9 cellular contexts compared by ENCODE assay signal in genomic region chr15:69074011-69074842, GRCh38. TPM values are rescaled to one million over a fixed set of nuclear protein-coding genes. Genes with fewer than 3 reads are reported as not detected.
DNase-seq lines count a peak whose midpoint lies in the region; ATAC-seq, FAIRE-seq and TF ChIP-seq lines count a peak whose summit lies in the region.
"Had no signal": no experiment of that assay in that cellular context is flagged by ENCODE, and none has a peak within 500 bp of the region (broad histone marks: within the 10 kb centered on the region; RNA-seq: fewer than 3 reads in every experiment).

No MANE protein-coding gene starts in this region.

- H3K79me1 ChIP-seq in mesendoderm (ENCODE audit: low read length), result no peaks in the 10 kb centered on the region

- peak overlapping the region; percentile 54 for H2BK5ac ChIP-seq in mesendoderm (ENCODE audit: low read length)

- no peak overlapping the region for H2BK120ac ChIP-seq in mesendoderm (ENCODE audit: low read depth, low read length)

- peak overlapping the region; percentile 13 for H3K18ac ChIP-seq in mesendoderm (ENCODE audit: low read length)

- H3K4me1 ChIP-seq in HCT116 (ENCODE audit: control insufficient read depth in 1 of 2, insufficient read depth in 2 of 2, low read length in 2 of 2), result peaks cover 0 to 15% of the 10 kb centered on the region in 2 experiments; a peak in 1 of 4 replicates
- peaks cover 7% of the 10 kb centered on the region for H3K4me1 ChIP-seq in effector memory CD4-positive, alpha-beta T cell (ENCODE audit: control insufficient read depth, insufficient read depth, low read length, poor library complexity, severe bottlenecking)
- H3K4me1 ChIP-seq in mesendoderm (ENCODE audit: control insufficient read depth, low read depth, low read length), result peaks cover 4% of the 10 kb centered on the region

- H4K5ac ChIP-seq in mesendoderm (ENCODE audit: low read length), result no peak overlapping the region

- TF ChIP-seq RAD21 in HCT116 (IDR thresholded peaks at IDR 0.05; ENCODE audit: low read depth), result no peak

- WGBS in mesendoderm (ENCODE audit: extremely low coverage, insufficient coverage, low lambda C conversion rate), result no CpG with 5 or more reads among the region's 44 CpGs

- no peak overlapping the region for H3K27ac ChIP-seq in AG04450 (ENCODE audit: low read depth, low read length)
- peak overlapping the region; percentile 72 for H3K27ac ChIP-seq in HCT116 (ENCODE audit: low read depth, low read length)
- H3K27ac ChIP-seq in effector memory CD4-positive, alpha-beta T cell (ENCODE audit: insufficient read depth, low read length, poor library complexity, severe bottlenecking), result no peak overlapping the region
- no peak overlapping the region for H3K27ac ChIP-seq in mesendoderm (ENCODE audit: low read depth, low read length)
- H3K27ac ChIP-seq: epithelial cell of prostate had no signal

- no peaks in the 10 kb centered on the region for H4K20me1 ChIP-seq in HCT116 (ENCODE audit: insufficient read depth)

- peak overlapping the region; percentile 83 for H3K4me3 ChIP-seq in AG04450 (ENCODE audit: low read depth, low read length)
- peak overlapping the region; percentile 51 to 60 for H3K4me3 ChIP-seq in HCT116 (replicated peaks in 1 of 2; ENCODE audit: low read depth in 1 of 2, low read length in 2 of 2)
- peak overlapping the region; percentile 22 for H3K4me3 ChIP-seq in effector memory CD4-positive, alpha-beta T cell (ENCODE audit: insufficient read depth, low read depth, low read length, poor library complexity, severe bottlenecking)
- H3K4me3 ChIP-seq in mesendoderm (ENCODE audit: low read length), result peak overlapping the region; percentile 70

- peak overlapping the region; percentile 1 for H3K4ac ChIP-seq in mesendoderm (ENCODE audit: low read depth, low read length)

- no peak overlapping the region for H2AK5ac ChIP-seq in mesendoderm (ENCODE audit: low read length)

- H3K36me3 ChIP-seq in HCT116 (ENCODE audit: control insufficient read depth in 1 of 2, insufficient read depth in 2 of 2, low read length in 2 of 2) (no peaks in the 10 kb centered on the region), mesendoderm (ENCODE audit: control insufficient read depth, insufficient read depth, low read length) (no peaks in the 10 kb centered on the region)
- H3K36me3 ChIP-seq in effector memory CD4-positive, alpha-beta T cell (ENCODE audit: control insufficient read depth, insufficient read depth, low read length), result no peaks in the 10 kb centered on the region

- TF ChIP-seq POLR2A in HCT116 (IDR thresholded peaks at IDR 0.05; ENCODE audit: borderline replicate concordance, extremely low read depth, insufficient read depth, insufficient read length) (peak; percentile 72), GM12892 (IDR thresholded peaks at IDR 0.05; ENCODE audit: low read depth, low read length) (no peak)

- H2AFZ ChIP-seq in HCT116 (ENCODE audit: low read depth, low read length, poor library complexity, severe bottlenecking), result peak overlapping the region; percentile 60

- peak overlapping the region; percentile 93 for H3K56ac ChIP-seq in mesendoderm (ENCODE audit: low read length)

- no peak for DNase-seq in AG04450 (ENCODE audit: low read depth, low spot score)
- no peak for DNase-seq in HCT116 (ENCODE audit: low read depth, low spot score)
- DNase-seq in NOMO-1 treated with DMSO at 0.1 percent for 48 hours (lab: John Stamatoyannopoulos, UW; ENCODE audit: unreplicated experiment), result peak; percentile 26
- DNase-seq in effector memory CD4-positive, alpha-beta T cell, result no peak
- peak; percentile 85 for DNase-seq in mesendoderm
- DNase-seq in urothelium cell line (ENCODE audit: low spot score), result peak; percentile 75
- no peak for DNase-seq in HPDE6-E6E7 (ENCODE audit: extremely low spot score)
- DNase-seq in GM12892 (ENCODE audit: insufficient read length), result no peak

- H3K27me3 ChIP-seq in AG04450 (ENCODE audit: control insufficient read depth, insufficient read depth, low read length), result peaks cover 3% of the 10 kb centered on the region
- no peaks in the 10 kb centered on the region for H3K27me3 ChIP-seq in HCT116 (ENCODE audit: insufficient read depth, low read length)
- no peaks in the 10 kb centered on the region for H3K27me3 ChIP-seq in effector memory CD4-positive, alpha-beta T cell (replicated peaks; ENCODE audit: control insufficient read depth, insufficient read depth, low read length, poor library complexity, severe bottlenecking)
- H3K27me3 ChIP-seq in mesendoderm (ENCODE audit: insufficient read depth, low read length, poor library complexity), result no peaks in the 10 kb centered on the region

- H3K4me2 ChIP-seq in HCT116 (ENCODE audit: low read length) (peak overlapping the region; percentile 74), mesendoderm (ENCODE audit: low read length) (peak overlapping the region; percentile 86)

- no peaks in the 10 kb centered on the region for H3K9me2 ChIP-seq in HCT116 (ENCODE audit: insufficient read depth)

- no peak overlapping the region for H4K8ac ChIP-seq in mesendoderm (ENCODE audit: low read depth, low read length)

- intact Hi-C loops in HCT116 (cut with micrococcal nuclease), result no loop called here

- CTCF ChIA-PET in AG04450 (lab: Charles Lee) (interaction anchor here (0.6 to 1.4 kb wide), 4 partner anchors 13 to 388 kb away, joined by 3 to 6 read pairs (median 4); no protein-coding TSS in a partner anchor), HCT116 (lab: Charles Lee) (no interaction called here)

- FAIRE-seq in urothelium cell line (lab: Jason Lieb, UNC) (no peak), GM12892 (lab: Jason Lieb, UNC) (no peak)

- peak; percentile 89 for ATAC-seq in HCT116

- H3K79me2 ChIP-seq in HCT116 (ENCODE audit: insufficient read depth, low read length) (no peaks in the 10 kb centered on the region), mesendoderm (ENCODE audit: control insufficient read depth, insufficient read depth, low read length) (no peaks in the 10 kb centered on the region)

- BruUV-seq in HCT116 (replicated peaks; lab: Mats Ljungman, UMichigan), result no TSS peak

- H3K9me3 ChIP-seq in AG04450 (ENCODE audit: control insufficient read depth, insufficient read depth, low read length), result peaks cover 4% of the 10 kb centered on the region; the same call in 1 of the 2 replicates
- H3K9me3 ChIP-seq in HCT116 (ENCODE audit: control insufficient read depth in 1 of 2, insufficient read depth in 1 of 2, low read depth in 1 of 2, low read length in 2 of 2), result no peaks in the 10 kb centered on the region
- no peaks in the 10 kb centered on the region for H3K9me3 ChIP-seq in effector memory CD4-positive, alpha-beta T cell (ENCODE audit: control insufficient read depth, low read length)

- no peak overlapping the region for H3K23ac ChIP-seq in mesendoderm (ENCODE audit: low read length)

- H3K9ac ChIP-seq in HCT116 (ENCODE audit: low read length) (peak overlapping the region; percentile 47), mesendoderm (ENCODE audit: low read length) (peak overlapping the region; percentile 85)

- RAD21 ChIA-PET in HCT116 (lab: Charles Lee; ENCODE audit: low non-redundant PET in 1 of 2, low total read pairs in 2 of 2, uncharacterized antibody in 2 of 2, unreplicated experiment in 2 of 2), result interaction anchor here in 1 of 2 experiments (0.7 kb wide), 1 partner anchor 18 kb away, joined by 3 read pairs; no protein-coding TSS in a partner anchor

- POLR2A ChIA-PET in AG04450 (lab: Yijun Ruan, JAX), result interaction anchor here (0.5 kb wide), 1 partner anchor 33 kb away, joined by 7 read pairs; no protein-coding TSS in a partner anchor
- POLR2A ChIA-PET in HCT116 (lab: Charles Lee), result no interaction called here

- TF ChIP-seq CTCF in AG04450 (IDR thresholded peaks at IDR 0.05; ENCODE audit: low read depth, low read length) (0 out of 2 replicates have a peak, but pooled peaks have one; percentile 14), HCT116 (IDR thresholded peaks at IDR 0.05 in 2 of 3, conservative IDR thresholded peaks at IDR 0.05 in 1 of 3; ENCODE audit: borderline replicate concordance in 1 of 3, insufficient read depth in 1 of 3, low read depth in 2 of 3, low read length in 2 of 3) (no peak)

- no peak overlapping the region for H2BK15ac ChIP-seq in mesendoderm (replicated peaks; ENCODE audit: low read depth)

TF ChIP-seq in HCT116, 20 proteins besides CTCF, POLR2A, EP300 and RAD21 (continues in another document):
- TF ChIP-seq SP1 (IDR thresholded peaks at IDR 0.05; ENCODE audit: low read depth), result peak; percentile 41; the same call in 1 of the 2 replicates
- peak; percentile 33; the same call in 1 of the 2 replicates for TF ChIP-seq CBX3 (IDR thresholded peaks at IDR 0.05; ENCODE audit: low read depth)
- TF ChIP-seq ZBTB33 (IDR thresholded peaks at IDR 0.05; ENCODE audit: extremely low read depth, insufficient replicate concordance, low read length), result no peak
- peak; percentile 65 for TF ChIP-seq POLR2AphosphoS5 (IDR thresholded peaks at IDR 0.05; ENCODE audit: low read depth, low read length)
- TF ChIP-seq YY1 (IDR thresholded peaks at IDR 0.05; ENCODE audit: extremely low read depth, insufficient replicate concordance, low read depth, low read length), result peak; percentile 24
- TF ChIP-seq FOSL1 (IDR thresholded peaks at IDR 0.05; ENCODE audit: low read depth), result no peak
- TF ChIP-seq TCF7L2 (IDR thresholded peaks at IDR 0.05; ENCODE audit: borderline replicate concordance, extremely low read depth, insufficient read depth, insufficient read length), result no peak
- TF ChIP-seq SIN3A (IDR thresholded peaks at IDR 0.05; ENCODE audit: low read depth), result 0 out of 2 replicates have a peak, but pooled peaks have one; percentile 47

RNA-seq across cellular contexts. Expression of gene NOX5, which starts 59.7 kb away (rescaled TPM):
- polyA plus RNA-seq in AG04450 (2011; rRNA removed), result 0.15 TPM in 2 replicates
- polyA minus RNA-seq in AG04450 (2011; rRNA and poly(A)+ RNA removed), result 0.13 TPM in 1 of 2 replicates, not detected in the other
- 0.91 TPM for total RNA-seq in HCT116 (2021; ENCODE audit: unreplicated experiment)
- polyA plus RNA-seq in HCT116 (2012), result 0.22 and 0.34 TPM in 2 replicates
- not detected for polyA plus RNA-seq in mesendoderm (2013, experiment 1 of 2)
- polyA plus RNA-seq in mesendoderm (2013, experiment 2 of 2), result not detected
- polyA plus RNA-seq in GM12892 (2012; ENCODE audit: missing spikeins), result not detected

Comparison
In these comparisons a context has a peak if more than half of its experiments do, and no peak if none do; other contexts are left out.
1. DNase-seq: peak in NOMO-1 treated with DMSO at 0.1 percent for 48 hours (single experiment), mesendoderm (single experiment) and urothelium cell line (single experiment); none in AG04450 (single experiment), HCT116 (single experiment), effector memory CD4-positive, alpha-beta T cell (0 of 3), HPDE6-E6E7 (single experiment) and GM12892 (single experiment).
2. H3K4me3 ChIP-seq: peak in every context shown above with its lines; median percentile 83 in AG04450; 70 in mesendoderm; 56 in HCT116; 22 in effector memory CD4-positive, alpha-beta T cell.